ENCODE assay signal across 1 cellular context in genomic region chr2:657766-658165, GRCh38.
A peak's percentile ranks its signal among the peaks of the same experiment; 100 is the strongest.
TF ChIP-seq lines count a peak whose summit lies in the region.

No MANE protein-coding gene starts in this region.

TF ChIP-seq in HepG2, 621 proteins besides CTCF, POLR2A, EP300 and RAD21 (continued from another document):
- TF ChIP-seq, protein P1, sequence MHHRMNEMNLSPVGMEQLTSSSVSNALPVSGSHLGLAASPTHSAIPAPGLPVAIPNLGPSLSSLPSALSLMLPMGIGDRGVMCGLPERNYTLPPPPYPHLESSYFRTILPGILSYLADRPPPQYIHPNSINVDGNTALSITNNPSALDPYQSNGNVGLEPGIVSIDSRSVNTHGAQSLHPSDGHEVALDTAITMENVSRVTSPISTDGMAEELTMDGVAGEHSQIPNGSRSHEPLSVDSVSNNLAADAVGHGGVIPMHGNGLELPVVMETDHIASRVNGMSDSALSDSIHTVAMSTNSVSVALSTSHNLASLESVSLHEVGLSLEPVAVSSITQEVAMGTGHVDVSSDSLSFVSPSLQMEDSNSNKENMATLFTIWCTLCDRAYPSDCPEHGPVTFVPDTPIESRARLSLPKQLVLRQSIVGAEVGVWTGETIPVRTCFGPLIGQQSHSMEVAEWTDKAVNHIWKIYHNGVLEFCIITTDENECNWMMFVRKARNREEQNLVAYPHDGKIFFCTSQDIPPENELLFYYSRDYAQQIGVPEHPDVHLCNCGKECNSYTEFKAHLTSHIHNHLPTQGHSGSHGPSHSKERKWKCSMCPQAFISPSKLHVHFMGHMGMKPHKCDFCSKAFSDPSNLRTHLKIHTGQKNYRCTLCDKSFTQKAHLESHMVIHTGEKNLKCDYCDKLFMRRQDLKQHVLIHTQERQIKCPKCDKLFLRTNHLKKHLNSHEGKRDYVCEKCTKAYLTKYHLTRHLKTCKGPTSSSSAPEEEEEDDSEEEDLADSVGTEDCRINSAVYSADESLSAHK (CRISPR knock-in tag; IDR thresholded peaks at IDR 0.05; ENCODE audit: borderline replicate concordance), result no peak
- TF ChIP-seq ZNF225 (CRISPR knock-in tag; IDR thresholded peaks at IDR 0.05) (no peak), MNT (IDR thresholded peaks at IDR 0.05) (no peak), MAX (IDR thresholded peaks at IDR 0.05) (peak; percentile 45; the same call in 1 of the 2 replicates), FOXA3 (CRISPR knock-in tag; IDR thresholded peaks at IDR 0.05) (peak; percentile 55; the same call in 1 of the 2 replicates), ZMYM4 (CRISPR knock-in tag; IDR thresholded peaks at IDR 0.05) (no peak), FOXA1 (IDR thresholded peaks at IDR 0.05) (no peak), FOXA1 (CRISPR knock-in tag; IDR thresholded peaks at IDR 0.05) (peak; percentile 50; the same call in 1 of the 2 replicates), EED (CRISPR knock-in tag; IDR thresholded peaks at IDR 0.05) (no peak), PHF5A (CRISPR knock-in tag; IDR thresholded peaks at IDR 0.05; ENCODE audit: low read depth, unreplicated experiment) (no peak), IRX3 (CRISPR knock-in tag; IDR thresholded peaks at IDR 0.05; ENCODE audit: borderline replicate concordance, low read depth) (no peak), ZNF496 (CRISPR knock-in tag; IDR thresholded peaks at IDR 0.05; ENCODE audit: insufficient replicate concordance) (no peak), ZNF879 (CRISPR knock-in tag; IDR thresholded peaks at IDR 0.05) (no peak), ZNF7 (CRISPR knock-in tag; IDR thresholded peaks at IDR 0.05) (no peak), ZNF841 (CRISPR knock-in tag; IDR thresholded peaks at IDR 0.05; ENCODE audit: borderline replicate concordance) (no peak), ZFP91 (CRISPR knock-in tag; IDR thresholded peaks at IDR 0.05; ENCODE audit: borderline replicate concordance) (no peak), CREM (IDR thresholded peaks at IDR 0.05) (no peak), CREM (CRISPR knock-in tag; IDR thresholded peaks at IDR 0.05) (no peak), ZNF552 (CRISPR knock-in tag; IDR thresholded peaks at IDR 0.05; ENCODE audit: borderline replicate concordance) (no peak), MTERF4 (CRISPR knock-in tag; IDR thresholded peaks at IDR 0.05) (no peak), RFXAP (CRISPR knock-in tag; IDR thresholded peaks at IDR 0.05; ENCODE audit: borderline replicate concordance) (no peak), HMGXB4 (CRISPR knock-in tag; IDR thresholded peaks at IDR 0.05; ENCODE audit: borderline replicate concordance in 1 of 2, low read depth in 1 of 2) (no peak), REXO4 (CRISPR knock-in tag; IDR thresholded peaks at IDR 0.05; ENCODE audit: borderline replicate concordance) (no peak), RAD51 (IDR thresholded peaks at IDR 0.05; ENCODE audit: borderline replicate concordance) (no peak), FOXP1 (IDR thresholded peaks at IDR 0.05) (no peak), FOXP1 (CRISPR knock-in tag; IDR thresholded peaks at IDR 0.05) (peak; percentile 19; the same call in 1 of the 2 replicates), DDIT3 (CRISPR knock-in tag; IDR thresholded peaks at IDR 0.05) (no peak), GATA4 (IDR thresholded peaks at IDR 0.05; ENCODE audit: borderline replicate concordance, low read depth) (no peak)
- TF ChIP-seq, protein P2, sequence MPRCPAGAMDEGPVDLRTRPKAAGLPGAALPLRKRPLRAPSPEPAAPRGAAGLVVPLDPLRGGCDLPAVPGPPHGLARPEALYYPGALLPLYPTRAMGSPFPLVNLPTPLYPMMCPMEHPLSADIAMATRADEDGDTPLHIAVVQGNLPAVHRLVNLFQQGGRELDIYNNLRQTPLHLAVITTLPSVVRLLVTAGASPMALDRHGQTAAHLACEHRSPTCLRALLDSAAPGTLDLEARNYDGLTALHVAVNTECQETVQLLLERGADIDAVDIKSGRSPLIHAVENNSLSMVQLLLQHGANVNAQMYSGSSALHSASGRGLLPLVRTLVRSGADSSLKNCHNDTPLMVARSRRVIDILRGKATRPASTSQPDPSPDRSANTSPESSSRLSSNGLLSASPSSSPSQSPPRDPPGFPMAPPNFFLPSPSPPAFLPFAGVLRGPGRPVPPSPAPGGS (CRISPR knock-in tag; IDR thresholded peaks at IDR 0.05), result no peak
- TF ChIP-seq, protein P3, sequence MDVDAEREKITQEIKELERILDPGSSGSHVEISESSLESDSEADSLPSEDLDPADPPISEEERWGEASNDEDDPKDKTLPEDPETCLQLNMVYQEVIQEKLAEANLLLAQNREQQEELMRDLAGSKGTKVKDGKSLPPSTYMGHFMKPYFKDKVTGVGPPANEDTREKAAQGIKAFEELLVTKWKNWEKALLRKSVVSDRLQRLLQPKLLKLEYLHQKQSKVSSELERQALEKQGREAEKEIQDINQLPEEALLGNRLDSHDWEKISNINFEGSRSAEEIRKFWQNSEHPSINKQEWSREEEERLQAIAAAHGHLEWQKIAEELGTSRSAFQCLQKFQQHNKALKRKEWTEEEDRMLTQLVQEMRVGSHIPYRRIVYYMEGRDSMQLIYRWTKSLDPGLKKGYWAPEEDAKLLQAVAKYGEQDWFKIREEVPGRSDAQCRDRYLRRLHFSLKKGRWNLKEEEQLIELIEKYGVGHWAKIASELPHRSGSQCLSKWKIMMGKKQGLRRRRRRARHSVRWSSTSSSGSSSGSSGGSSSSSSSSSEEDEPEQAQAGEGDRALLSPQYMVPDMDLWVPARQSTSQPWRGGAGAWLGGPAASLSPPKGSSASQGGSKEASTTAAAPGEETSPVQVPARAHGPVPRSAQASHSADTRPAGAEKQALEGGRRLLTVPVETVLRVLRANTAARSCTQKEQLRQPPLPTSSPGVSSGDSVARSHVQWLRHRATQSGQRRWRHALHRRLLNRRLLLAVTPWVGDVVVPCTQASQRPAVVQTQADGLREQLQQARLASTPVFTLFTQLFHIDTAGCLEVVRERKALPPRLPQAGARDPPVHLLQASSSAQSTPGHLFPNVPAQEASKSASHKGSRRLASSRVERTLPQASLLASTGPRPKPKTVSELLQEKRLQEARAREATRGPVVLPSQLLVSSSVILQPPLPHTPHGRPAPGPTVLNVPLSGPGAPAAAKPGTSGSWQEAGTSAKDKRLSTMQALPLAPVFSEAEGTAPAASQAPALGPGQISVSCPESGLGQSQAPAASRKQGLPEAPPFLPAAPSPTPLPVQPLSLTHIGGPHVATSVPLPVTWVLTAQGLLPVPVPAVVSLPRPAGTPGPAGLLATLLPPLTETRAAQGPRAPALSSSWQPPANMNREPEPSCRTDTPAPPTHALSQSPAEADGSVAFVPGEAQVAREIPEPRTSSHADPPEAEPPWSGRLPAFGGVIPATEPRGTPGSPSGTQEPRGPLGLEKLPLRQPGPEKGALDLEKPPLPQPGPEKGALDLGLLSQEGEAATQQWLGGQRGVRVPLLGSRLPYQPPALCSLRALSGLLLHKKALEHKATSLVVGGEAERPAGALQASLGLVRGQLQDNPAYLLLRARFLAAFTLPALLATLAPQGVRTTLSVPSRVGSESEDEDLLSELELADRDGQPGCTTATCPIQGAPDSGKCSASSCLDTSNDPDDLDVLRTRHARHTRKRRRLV (CRISPR knock-in tag; IDR thresholded peaks at IDR 0.05), result no peak
- TF ChIP-seq, protein P4, sequence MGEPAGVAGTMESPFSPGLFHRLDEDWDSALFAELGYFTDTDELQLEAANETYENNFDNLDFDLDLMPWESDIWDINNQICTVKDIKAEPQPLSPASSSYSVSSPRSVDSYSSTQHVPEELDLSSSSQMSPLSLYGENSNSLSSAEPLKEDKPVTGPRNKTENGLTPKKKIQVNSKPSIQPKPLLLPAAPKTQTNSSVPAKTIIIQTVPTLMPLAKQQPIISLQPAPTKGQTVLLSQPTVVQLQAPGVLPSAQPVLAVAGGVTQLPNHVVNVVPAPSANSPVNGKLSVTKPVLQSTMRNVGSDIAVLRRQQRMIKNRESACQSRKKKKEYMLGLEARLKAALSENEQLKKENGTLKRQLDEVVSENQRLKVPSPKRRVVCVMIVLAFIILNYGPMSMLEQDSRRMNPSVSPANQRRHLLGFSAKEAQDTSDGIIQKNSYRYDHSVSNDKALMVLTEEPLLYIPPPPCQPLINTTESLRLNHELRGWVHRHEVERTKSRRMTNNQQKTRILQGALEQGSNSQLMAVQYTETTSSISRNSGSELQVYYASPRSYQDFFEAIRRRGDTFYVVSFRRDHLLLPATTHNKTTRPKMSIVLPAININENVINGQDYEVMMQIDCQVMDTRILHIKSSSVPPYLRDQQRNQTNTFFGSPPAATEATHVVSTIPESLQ (CRISPR knock-in tag; conservative IDR thresholded peaks at IDR 0.05), result no peak
TF ChIP-seq in HepG2: peak in this region for 6.
